Comparison of ENCODE assay signal across 8 cellular contexts in the genomic region with DNA sequence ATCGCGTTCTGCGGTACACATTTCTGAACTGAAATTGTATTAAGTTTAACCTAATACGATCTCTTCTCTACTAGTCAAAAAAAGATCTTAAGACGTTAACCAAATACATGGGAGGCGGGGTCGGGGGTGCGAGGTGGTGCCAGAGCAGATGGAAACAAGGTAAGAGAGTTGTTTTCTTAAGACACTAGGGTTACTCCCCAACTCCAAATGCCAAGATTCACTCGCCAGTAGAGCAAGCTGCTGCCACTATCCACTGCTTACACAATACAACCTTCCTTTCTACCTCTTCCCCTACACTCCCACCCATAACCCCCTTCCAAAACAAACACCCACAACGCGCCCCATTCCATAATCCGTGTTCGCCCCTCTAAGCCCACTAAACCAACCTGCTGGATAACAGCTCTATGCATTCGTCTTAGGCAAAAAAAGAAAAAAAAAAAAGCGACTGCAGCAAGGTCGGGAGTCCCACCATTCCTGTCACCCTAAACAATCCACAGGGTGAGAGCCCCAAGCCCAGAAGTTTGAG. TPM values are rescaled to one million over a fixed set of nuclear protein-coding genes. Genes with fewer than 3 reads are reported as not detected.
DNase-seq lines count a peak whose midpoint lies in the region; TF ChIP-seq lines count a peak whose summit lies in the region.

No MANE protein-coding gene starts in this region.

- peaks cover 54% of the 10 kb centered on the region for H3K79me2 ChIP-seq in neural cell (replicated peaks; ENCODE audit: insufficient read depth, low read length)

- H3K27ac ChIP-seq in WERI-Rb-1 (peak overlapping the region; percentile 99), neural cell (ENCODE audit: low read length) (peak overlapping the region; percentile 88)

- peak overlapping the region; percentile 62 for H3K4me2 ChIP-seq in neural cell (ENCODE audit: low read length)

- H3K9me2 ChIP-seq in neural cell (ENCODE audit: insufficient read depth, low read length) = no peaks in the 10 kb centered on the region

- peaks cover 5% of the 10 kb centered on the region for H4K20me1 ChIP-seq in neural cell (ENCODE audit: insufficient read depth)

- TF ChIP-seq CTCF in AG10803 (conservative IDR thresholded peaks at IDR 0.05; ENCODE audit: low read length) = no peak
- no peak for TF ChIP-seq CTCF in WERI-Rb-1 (IDR thresholded peaks at IDR 0.05; ENCODE audit: low read depth, low read length)
- TF ChIP-seq CTCF in epithelial cell of proximal tubule (conservative IDR thresholded peaks at IDR 0.05; ENCODE audit: low read depth, low read length) = no peak
- no peak for TF ChIP-seq CTCF in neural cell (IDR thresholded peaks at IDR 0.05; ENCODE audit: poor library complexity, severe bottlenecking)

- H3K36me3 ChIP-seq in WERI-Rb-1 (peaks cover 9% of the 10 kb centered on the region), neural cell (ENCODE audit: insufficient read depth, low read length) (no peaks in the 10 kb centered on the region)

- no peaks in the 10 kb centered on the region for H3K27me3 ChIP-seq in WERI-Rb-1 (ENCODE audit: insufficient read depth, low read depth, severe bottlenecking)
- H3K27me3 ChIP-seq in neural cell (ENCODE audit: insufficient read depth, low read depth, low read length) = no peaks in the 10 kb centered on the region

- peak overlapping the region; percentile 88 for H3K9ac ChIP-seq in neural cell (ENCODE audit: low read length)

- POLR2A ChIA-PET in HEK293T (lab: Yijun Ruan, JAX) = no interaction called here

- TF ChIP-seq RAD21 in neural cell (conservative IDR thresholded peaks at IDR 0.05) = no peak

- H3K9me3 ChIP-seq in WERI-Rb-1 (ENCODE audit: severe bottlenecking) (no peaks in the 10 kb centered on the region), neural cell (ENCODE audit: low read length) (no peaks in the 10 kb centered on the region)

- no peaks in the 10 kb centered on the region for H3F3A ChIP-seq in neural cell (ENCODE audit: insufficient read depth, low read length, poor library complexity, severe bottlenecking)

- CTCF ChIA-PET in HEK293T (lab: Yijun Ruan, JAX) = interaction anchor here (0.6 kb wide), 2 partner anchors 40 to 223 kb away, joined by 3 to 4 read pairs; no protein-coding TSS in a partner anchor

- peak; percentile 21 for DNase-seq in AG10803 (ENCODE audit: low read depth)
- DNase-seq in H4 (ENCODE audit: low spot score) = peak; percentile 15
- DNase-seq in WERI-Rb-1 = peak; percentile 51
- peak; percentile 3 for DNase-seq in epithelial cell of proximal tubule (ENCODE audit: low read depth)
- DNase-seq in NCI-H2107 (lab: John Stamatoyannopoulos, UW) = no peak
- no peak for DNase-seq in HEK293T (ENCODE audit: extremely low spot score)
- DNase-seq in 8988T = no peak

- H2AFZ ChIP-seq in neural cell (ENCODE audit: low read depth, low read length) = peak overlapping the region; percentile 41

- peak overlapping the region; percentile 87 for H3K4me3 ChIP-seq in AG10803 (ENCODE audit: low read length)
- H3K4me3 ChIP-seq in WERI-Rb-1 (ENCODE audit: low read depth, low read length) = peak overlapping the region; percentile 91
- peak overlapping the region; percentile 88 for H3K4me3 ChIP-seq in epithelial cell of proximal tubule (ENCODE audit: low read depth, low read length)
- peak overlapping the region; percentile 86 for H3K4me3 ChIP-seq in neural cell (ENCODE audit: low read length)

- TF ChIP-seq EP300 in neural cell (conservative IDR thresholded peaks at IDR 0.05; ENCODE audit: poor library complexity, severe bottlenecking) = no peak

TF ChIP-seq in neural cell, 6 proteins besides CTCF, POLR2A, EP300 and RAD21:
- TF ChIP-seq TAF1 (IDR thresholded peaks at IDR 0.05; ENCODE audit: low read depth) (no peak), SMC3 (conservative IDR thresholded peaks at IDR 0.05; ENCODE audit: poor library complexity) (peak; percentile 36)

TF ChIP-seq in HEK293T, 16 proteins besides CTCF, POLR2A, EP300 and RAD21:
- TF ChIP-seq ZNF384 (IDR thresholded peaks at IDR 0.05) (no peak), SP1 (IDR thresholded peaks at IDR 0.05) (no peak), BHLHE40 (IDR thresholded peaks at IDR 0.05; ENCODE audit: borderline replicate concordance) (no peak), HDGF (IDR thresholded peaks at IDR 0.05; ENCODE audit: borderline replicate concordance) (no peak), CTBP1 (IDR thresholded peaks at IDR 0.05; ENCODE audit: borderline replicate concordance) (no peak), ELF4 (IDR thresholded peaks at IDR 0.05) (no peak), FOXM1 (IDR thresholded peaks at IDR 0.05; ENCODE audit: borderline replicate concordance) (no peak), LEF1 (IDR thresholded peaks at IDR 0.05; ENCODE audit: borderline replicate concordance) (no peak), FOXK2 (IDR thresholded peaks at IDR 0.05) (no peak), L3MBTL2 (conservative IDR thresholded peaks at IDR 0.05) (no peak), SUZ12 (IDR thresholded peaks at IDR 0.05) (no peak), TARDBP (IDR thresholded peaks at IDR 0.05) (no peak), FOXA1 (IDR thresholded peaks at IDR 0.05) (no peak), ARNT (IDR thresholded peaks at IDR 0.05) (no peak)
- TF ChIP-seq, protein P1, sequence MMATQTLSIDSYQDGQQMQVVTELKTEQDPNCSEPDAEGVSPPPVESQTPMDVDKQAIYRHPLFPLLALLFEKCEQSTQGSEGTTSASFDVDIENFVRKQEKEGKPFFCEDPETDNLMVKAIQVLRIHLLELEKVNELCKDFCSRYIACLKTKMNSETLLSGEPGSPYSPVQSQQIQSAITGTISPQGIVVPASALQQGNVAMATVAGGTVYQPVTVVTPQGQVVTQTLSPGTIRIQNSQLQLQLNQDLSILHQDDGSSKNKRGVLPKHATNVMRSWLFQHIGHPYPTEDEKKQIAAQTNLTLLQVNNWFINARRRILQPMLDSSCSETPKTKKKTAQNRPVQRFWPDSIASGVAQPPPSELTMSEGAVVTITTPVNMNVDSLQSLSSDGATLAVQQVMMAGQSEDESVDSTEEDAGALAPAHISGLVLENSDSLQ (IDR thresholded peaks at IDR 0.05) = no peak

RNA-seq across cellular contexts. Expression of a gene that starts 1.3 kb away (rescaled TPM):
- 12.1 and 23.0 TPM in 2 replicates for total RNA-seq in H4 (2014; rRNA removed; shearing (Covaris generic))
- total RNA-seq in epithelial cell of proximal tubule = 14.2 and 16.5 TPM in 2 replicates
- polyA plus RNA-seq in neural cell = 32.0 and 49.0 TPM in 2 replicates
- 131 and 154 TPM in 2 replicates for polyA minus RNA-seq in neural cell

Comparison
In these comparisons a context has a peak if more than half of its experiments do, and no peak if none do; other contexts are left out.
1. DNase-seq: peak in AG10803 (single experiment), H4 (single experiment), WERI-Rb-1 (single experiment) and epithelial cell of proximal tubule (single experiment); none in NCI-H2107 (single experiment), HEK293T (single experiment) and 8988T (single experiment).
2. Peak in every context shown above with its lines, with median percentiles within 50 percentile points of each other: H3K4me3 ChIP-seq.